ENCODE assay signal across 1 cellular context in the genomic region with DNA sequence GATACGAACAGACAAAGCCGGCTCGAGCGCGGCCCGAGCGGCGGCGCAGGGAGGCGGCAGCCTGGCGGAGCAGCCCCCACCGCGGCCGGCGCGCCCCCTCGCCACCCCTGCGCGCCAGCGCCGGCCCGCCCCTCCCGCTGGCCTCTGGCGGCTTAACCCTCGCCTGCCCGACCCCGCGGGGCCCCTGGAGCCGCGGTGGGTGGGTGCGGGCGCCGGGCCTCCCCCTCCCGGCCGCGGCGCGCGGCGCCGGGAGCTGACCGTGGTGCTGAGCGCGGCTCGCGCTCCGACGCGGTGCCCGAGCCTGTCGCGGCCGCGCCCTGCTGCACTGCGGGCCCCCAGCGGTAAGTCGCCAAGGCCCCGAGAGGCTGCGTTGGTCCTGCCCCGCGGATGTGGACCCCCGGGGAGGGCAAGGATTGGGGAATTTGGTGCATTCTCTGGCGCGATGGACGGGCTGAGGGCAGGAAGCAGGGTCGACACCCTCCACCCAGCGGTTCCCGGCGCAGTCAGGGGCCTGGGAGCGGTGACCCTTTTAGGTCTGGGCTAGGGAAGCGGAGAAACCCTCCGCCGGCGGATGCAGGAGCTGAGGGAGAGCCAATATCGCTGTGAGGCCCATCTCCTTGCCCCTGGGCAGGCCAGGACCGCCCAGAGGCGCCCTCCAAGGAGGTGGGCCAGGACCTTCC.
TF ChIP-seq lines count a peak whose summit lies in the region.

No MANE protein-coding gene starts in this region.

TF ChIP-seq in HepG2, 621 proteins besides CTCF, POLR2A, EP300 and RAD21 (continued from another document):
- TF ChIP-seq, protein P1, sequence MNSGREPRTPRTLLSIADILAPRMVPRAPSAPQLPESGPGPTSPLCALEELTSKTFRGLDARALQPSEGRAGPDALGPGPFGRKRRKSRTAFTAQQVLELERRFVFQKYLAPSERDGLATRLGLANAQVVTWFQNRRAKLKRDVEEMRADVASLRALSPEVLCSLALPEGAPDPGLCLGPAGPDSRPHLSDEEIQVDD (CRISPR knock-in tag; IDR thresholded peaks at IDR 0.05; ENCODE audit: borderline replicate concordance), result no peak
- TF ChIP-seq TMF1 (CRISPR knock-in tag; IDR thresholded peaks at IDR 0.05; ENCODE audit: low read depth) (peak; percentile 59; the same call in 1 of the 2 replicates), ZNF350 (CRISPR knock-in tag; IDR thresholded peaks at IDR 0.05; ENCODE audit: borderline replicate concordance, low read depth) (no peak), ZMAT3 (CRISPR knock-in tag; conservative IDR thresholded peaks at IDR 0.05) (0 out of 2 replicates have a peak, but pooled peaks have one; percentile 52), GABPB1 (CRISPR knock-in tag; IDR thresholded peaks at IDR 0.05) (peak; percentile 44; the same call in 1 of the 2 replicates), ZNF441 (CRISPR knock-in tag; IDR thresholded peaks at IDR 0.05; ENCODE audit: borderline replicate concordance) (peak; percentile 78; the same call in 1 of the 2 replicates), SNAPC4 (CRISPR knock-in tag; IDR thresholded peaks at IDR 0.05) (no peak), SMAD1 (CRISPR knock-in tag; IDR thresholded peaks at IDR 0.05; ENCODE audit: borderline replicate concordance, low read depth) (no peak), PCBP2 (optimal IDR thresholded peaks at IDR 0.05; ENCODE audit: low read depth, low read length, poor library complexity, severe bottlenecking) (no peak), RBFOX2 (IDR thresholded peaks at IDR 0.05; ENCODE audit: low read depth, low read length) (no peak), GABPA (IDR thresholded peaks at IDR 0.05; ENCODE audit: low read depth, low read length) (no peak), GABPA (CRISPR knock-in tag; IDR thresholded peaks at IDR 0.05; ENCODE audit: low read depth) (no peak), GFI1 (CRISPR knock-in tag; IDR thresholded peaks at IDR 0.05; ENCODE audit: borderline replicate concordance) (no peak), ZNF567 (CRISPR knock-in tag; IDR thresholded peaks at IDR 0.05; ENCODE audit: borderline replicate concordance) (no peak), ARNT (IDR thresholded peaks at IDR 0.05) (no peak), ZNF790 (CRISPR knock-in tag; IDR thresholded peaks at IDR 0.05; ENCODE audit: borderline replicate concordance) (no peak; the same call in 1 of the 2 replicates), ZNF788 (CRISPR knock-in tag; IDR thresholded peaks at IDR 0.05; ENCODE audit: borderline replicate concordance) (no peak), ZBTB14 (CRISPR knock-in tag; IDR thresholded peaks at IDR 0.05) (peak; percentile 69), ZBTB20 (CRISPR knock-in tag; IDR thresholded peaks at IDR 0.05; ENCODE audit: borderline replicate concordance, low read depth) (no peak), ATF7 (IDR thresholded peaks at IDR 0.05) (no peak), ATF7 (CRISPR knock-in tag; IDR thresholded peaks at IDR 0.05) (no peak), TBX2 (CRISPR knock-in tag; IDR thresholded peaks at IDR 0.05; ENCODE audit: borderline replicate concordance) (no peak), ZNF841 (CRISPR knock-in tag; IDR thresholded peaks at IDR 0.05; ENCODE audit: borderline replicate concordance) (0 out of 2 replicates have a peak, but pooled peaks have one; percentile 43), BCL6 (CRISPR knock-in tag; IDR thresholded peaks at IDR 0.05) (no peak), NFE2L1 (CRISPR knock-in tag; IDR thresholded peaks at IDR 0.05; ENCODE audit: borderline replicate concordance) (no peak), ZNF773 (CRISPR knock-in tag; IDR thresholded peaks at IDR 0.05; ENCODE audit: borderline replicate concordance) (peak; percentile 69; the same call in 1 of the 2 replicates), FOXP1 (IDR thresholded peaks at IDR 0.05) (no peak), FOXP1 (CRISPR knock-in tag; IDR thresholded peaks at IDR 0.05) (no peak), TOE1 (CRISPR knock-in tag; IDR thresholded peaks at IDR 0.05) (no peak), NKX3-1 (CRISPR knock-in tag; IDR thresholded peaks at IDR 0.05) (no peak), SMC3 (IDR thresholded peaks at IDR 0.05; ENCODE audit: low read length) (no peak), MTA3 (CRISPR knock-in tag; IDR thresholded peaks at IDR 0.05) (no peak), MYNN (CRISPR knock-in tag; IDR thresholded peaks at IDR 0.05; ENCODE audit: low read depth) (no peak), BHLHE40 (IDR thresholded peaks at IDR 0.05; ENCODE audit: low read length) (no peak), NFE2 (CRISPR knock-in tag; IDR thresholded peaks at IDR 0.05) (no peak), SAFB2 (CRISPR knock-in tag; IDR thresholded peaks at IDR 0.05; ENCODE audit: borderline replicate concordance, low read depth) (no peak)
- TF ChIP-seq, protein P2, sequence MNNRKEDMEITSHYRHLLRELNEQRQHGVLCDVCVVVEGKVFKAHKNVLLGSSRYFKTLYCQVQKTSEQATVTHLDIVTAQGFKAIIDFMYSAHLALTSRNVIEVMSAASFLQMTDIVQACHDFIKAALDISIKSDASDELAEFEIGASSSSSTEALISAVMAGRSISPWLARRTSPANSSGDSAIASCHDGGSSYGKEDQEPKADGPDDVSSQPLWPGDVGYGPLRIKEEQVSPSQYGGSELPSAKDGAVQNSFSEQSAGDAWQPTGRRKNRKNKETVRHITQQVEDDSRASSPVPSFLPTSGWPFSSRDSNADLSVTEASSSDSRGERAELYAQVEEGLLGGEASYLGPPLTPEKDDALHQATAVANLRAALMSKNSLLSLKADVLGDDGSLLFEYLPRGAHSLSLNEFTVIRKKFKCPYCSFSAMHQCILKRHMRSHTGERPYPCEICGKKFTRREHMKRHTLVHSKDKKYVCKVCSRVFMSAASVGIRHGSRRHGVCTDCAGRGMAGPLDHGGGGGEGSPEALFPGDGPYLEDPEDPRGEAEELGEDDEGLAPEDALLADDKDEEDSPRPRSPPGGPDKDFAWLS (CRISPR knock-in tag; IDR thresholded peaks at IDR 0.05; ENCODE audit: borderline replicate concordance), result no peak
- TF ChIP-seq, protein P3, sequence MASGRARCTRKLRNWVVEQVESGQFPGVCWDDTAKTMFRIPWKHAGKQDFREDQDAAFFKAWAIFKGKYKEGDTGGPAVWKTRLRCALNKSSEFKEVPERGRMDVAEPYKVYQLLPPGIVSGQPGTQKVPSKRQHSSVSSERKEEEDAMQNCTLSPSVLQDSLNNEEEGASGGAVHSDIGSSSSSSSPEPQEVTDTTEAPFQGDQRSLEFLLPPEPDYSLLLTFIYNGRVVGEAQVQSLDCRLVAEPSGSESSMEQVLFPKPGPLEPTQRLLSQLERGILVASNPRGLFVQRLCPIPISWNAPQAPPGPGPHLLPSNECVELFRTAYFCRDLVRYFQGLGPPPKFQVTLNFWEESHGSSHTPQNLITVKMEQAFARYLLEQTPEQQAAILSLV (CRISPR knock-in tag; IDR thresholded peaks at IDR 0.05; ENCODE audit: borderline replicate concordance), result no peak
- TF ChIP-seq, protein P4, sequence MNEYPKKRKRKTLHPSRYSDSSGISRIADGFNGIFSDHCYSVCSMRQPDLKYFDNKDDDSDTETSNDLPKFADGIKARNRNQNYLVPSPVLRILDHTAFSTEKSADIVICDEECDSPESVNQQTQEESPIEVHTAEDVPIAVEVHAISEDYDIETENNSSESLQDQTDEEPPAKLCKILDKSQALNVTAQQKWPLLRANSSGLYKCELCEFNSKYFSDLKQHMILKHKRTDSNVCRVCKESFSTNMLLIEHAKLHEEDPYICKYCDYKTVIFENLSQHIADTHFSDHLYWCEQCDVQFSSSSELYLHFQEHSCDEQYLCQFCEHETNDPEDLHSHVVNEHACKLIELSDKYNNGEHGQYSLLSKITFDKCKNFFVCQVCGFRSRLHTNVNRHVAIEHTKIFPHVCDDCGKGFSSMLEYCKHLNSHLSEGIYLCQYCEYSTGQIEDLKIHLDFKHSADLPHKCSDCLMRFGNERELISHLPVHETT (CRISPR knock-in tag; conservative IDR thresholded peaks at IDR 0.05), result no peak
- TF ChIP-seq, protein P5, sequence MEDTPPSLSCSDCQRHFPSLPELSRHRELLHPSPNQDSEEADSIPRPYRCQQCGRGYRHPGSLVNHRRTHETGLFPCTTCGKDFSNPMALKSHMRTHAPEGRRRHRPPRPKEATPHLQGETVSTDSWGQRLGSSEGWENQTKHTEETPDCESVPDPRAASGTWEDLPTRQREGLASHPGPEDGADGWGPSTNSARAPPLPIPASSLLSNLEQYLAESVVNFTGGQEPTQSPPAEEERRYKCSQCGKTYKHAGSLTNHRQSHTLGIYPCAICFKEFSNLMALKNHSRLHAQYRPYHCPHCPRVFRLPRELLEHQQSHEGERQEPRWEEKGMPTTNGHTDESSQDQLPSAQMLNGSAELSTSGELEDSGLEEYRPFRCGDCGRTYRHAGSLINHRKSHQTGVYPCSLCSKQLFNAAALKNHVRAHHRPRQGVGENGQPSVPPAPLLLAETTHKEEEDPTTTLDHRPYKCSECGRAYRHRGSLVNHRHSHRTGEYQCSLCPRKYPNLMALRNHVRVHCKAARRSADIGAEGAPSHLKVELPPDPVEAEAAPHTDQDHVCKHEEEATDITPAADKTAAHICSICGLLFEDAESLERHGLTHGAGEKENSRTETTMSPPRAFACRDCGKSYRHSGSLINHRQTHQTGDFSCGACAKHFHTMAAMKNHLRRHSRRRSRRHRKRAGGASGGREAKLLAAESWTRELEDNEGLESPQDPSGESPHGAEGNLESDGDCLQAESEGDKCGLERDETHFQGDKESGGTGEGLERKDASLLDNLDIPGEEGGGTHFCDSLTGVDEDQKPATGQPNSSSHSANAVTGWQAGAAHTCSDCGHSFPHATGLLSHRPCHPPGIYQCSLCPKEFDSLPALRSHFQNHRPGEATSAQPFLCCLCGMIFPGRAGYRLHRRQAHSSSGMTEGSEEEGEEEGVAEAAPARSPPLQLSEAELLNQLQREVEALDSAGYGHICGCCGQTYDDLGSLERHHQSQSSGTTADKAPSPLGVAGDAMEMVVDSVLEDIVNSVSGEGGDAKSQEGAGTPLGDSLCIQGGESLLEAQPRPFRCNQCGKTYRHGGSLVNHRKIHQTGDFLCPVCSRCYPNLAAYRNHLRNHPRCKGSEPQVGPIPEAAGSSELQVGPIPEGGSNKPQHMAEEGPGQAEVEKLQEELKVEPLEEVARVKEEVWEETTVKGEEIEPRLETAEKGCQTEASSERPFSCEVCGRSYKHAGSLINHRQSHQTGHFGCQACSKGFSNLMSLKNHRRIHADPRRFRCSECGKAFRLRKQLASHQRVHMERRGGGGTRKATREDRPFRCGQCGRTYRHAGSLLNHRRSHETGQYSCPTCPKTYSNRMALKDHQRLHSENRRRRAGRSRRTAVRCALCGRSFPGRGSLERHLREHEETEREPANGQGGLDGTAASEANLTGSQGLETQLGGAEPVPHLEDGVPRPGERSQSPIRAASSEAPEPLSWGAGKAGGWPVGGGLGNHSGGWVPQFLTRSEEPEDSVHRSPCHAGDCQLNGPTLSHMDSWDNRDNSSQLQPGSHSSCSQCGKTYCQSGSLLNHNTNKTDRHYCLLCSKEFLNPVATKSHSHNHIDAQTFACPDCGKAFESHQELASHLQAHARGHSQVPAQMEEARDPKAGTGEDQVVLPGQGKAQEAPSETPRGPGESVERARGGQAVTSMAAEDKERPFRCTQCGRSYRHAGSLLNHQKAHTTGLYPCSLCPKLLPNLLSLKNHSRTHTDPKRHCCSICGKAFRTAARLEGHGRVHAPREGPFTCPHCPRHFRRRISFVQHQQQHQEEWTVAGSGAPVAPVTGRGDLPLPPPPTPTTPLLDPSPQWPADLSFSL (CRISPR knock-in tag; IDR thresholded peaks at IDR 0.05), result no peak
